In the genomic region with DNA sequence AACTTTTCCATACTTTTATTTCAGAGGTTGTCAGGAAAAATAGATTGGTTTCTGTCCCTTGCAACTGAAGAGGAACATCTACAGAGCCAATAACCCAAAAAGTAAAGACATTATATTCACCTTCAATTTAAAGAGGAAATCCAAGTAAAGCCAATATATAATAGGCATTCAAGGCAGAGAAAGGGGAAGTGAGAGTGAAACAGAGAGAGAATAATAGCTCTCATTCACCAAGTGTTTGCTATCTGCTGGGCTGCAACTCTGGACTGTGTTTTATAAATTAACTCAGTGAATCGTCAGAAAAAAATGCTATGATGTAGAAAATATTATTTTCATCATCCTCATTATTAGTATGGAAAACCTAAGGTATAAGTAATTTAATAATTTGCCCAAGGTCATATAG, we compare ENCODE assay signal across 13 cellular contexts.
DNase-seq lines count a peak whose midpoint lies in the region; ATAC-seq and TF ChIP-seq lines count a peak whose summit lies in the region.
"Had no signal": no experiment of that assay in that cellular context is flagged by ENCODE, and none has a peak within 500 bp of the region (broad histone marks: within the 10 kb centered on the region; RNA-seq: fewer than 3 reads in every experiment).

No MANE protein-coding gene starts in this region.

- H3K36me3 ChIP-seq in A673 (ENCODE audit: insufficient read depth, low read length, poor library complexity, severe bottlenecking) = no peaks in the 10 kb centered on the region
- H3K36me3 ChIP-seq: left ventricle myocardium inferior had no signal

- CTCF ChIA-PET in A673 (lab: Charles Lee) = no interaction called here

- H3K27ac ChIP-seq in A673 (ENCODE audit: low read depth, low read length, poor library complexity, severe bottlenecking) = no peak overlapping the region
- H3K27ac ChIP-seq: foreskin keratinocyte, left ventricle myocardium inferior had no signal

- H3K9me3 ChIP-seq in A673 (ENCODE audit: low read depth, low read length, poor library complexity, severe bottlenecking) = no peaks in the 10 kb centered on the region
- H3K9me3 ChIP-seq: left ventricle myocardium inferior had no signal

- POLR2A ChIA-PET in A673 (lab: Charles Lee; ENCODE audit: low non-redundant PET) = interaction anchor here (0.6 kb wide), 1 partner anchor 824 kb away, joined by 3 read pairs; no protein-coding TSS in a partner anchor

- no peak for TF ChIP-seq CTCF in A673 (conservative IDR thresholded peaks at IDR 0.05; ENCODE audit: low read depth, low read length)

- ATAC-seq in GM18868 (IDR thresholded peaks at IDR 0.05; ENCODE audit: unreplicated experiment) (peak; percentile 100), GM21619 (IDR thresholded peaks at IDR 0.05; ENCODE audit: unreplicated experiment) (peak; percentile 95), HG03139 (IDR thresholded peaks at IDR 0.05; ENCODE audit: unreplicated experiment) (peak; percentile 98)
- ATAC-seq in activated CD4-positive, CD25-positive, alpha-beta regulatory T cell treated with anti-CD3 and anti-CD28 coated beads, Interleukin-2, amount 50 U/mL, for 24 hours = no peak
- ATAC-seq: foreskin keratinocyte had no signal

- BruUV-seq in A673 (replicated peaks; lab: Mats Ljungman, UMichigan) = no TSS peak

- DNase-seq in OCI-M1 (lab: John Stamatoyannopoulos, UW) (peak; percentile 60), T-helper 1 cell (no peak), A673 (ENCODE audit: low spot score) (no peak), HT-29 (ENCODE audit: low spot score) (no peak)
- DNase-seq: Calu3, left ventricle myocardium inferior, posterior cingulate gyrus, trophoblast cell had no signal

- H3K4me1 ChIP-seq in A673 (ENCODE audit: insufficient read depth, low read length, poor library complexity, severe bottlenecking) = no peaks in the 10 kb centered on the region
- H3K4me1 ChIP-seq: foreskin keratinocyte, left ventricle myocardium inferior had no signal

- H3K27me3 ChIP-seq in A673 (replicated peaks; ENCODE audit: insufficient read depth, low read depth, low read length, poor library complexity) = no peaks in the 10 kb centered on the region
- H3K27me3 ChIP-seq: foreskin keratinocyte had no signal

- intact Hi-C loops in A673 (cut with micrococcal nuclease; ENCODE audit: unreplicated experiment) = no loop called here

- no peak overlapping the region for H3K4me3 ChIP-seq in A673 (ENCODE audit: low read depth, low read length, poor library complexity, severe bottlenecking)
- H3K4me3 ChIP-seq: left ventricle myocardium inferior had no signal

Comparison
In these comparisons a context has a peak if more than half of its experiments do, and no peak if none do; other contexts are left out.
1. ATAC-seq: peak in GM18868 (single experiment), GM21619 (single experiment) and HG03139 (single experiment); none in activated CD4-positive, CD25-positive, alpha-beta regulatory T cell treated with anti-CD3 and anti-CD28 coated beads, Interleukin-2, amount 50 U/mL, for 24 hours (0 of 2).